Comparison of ENCODE assay signal across 37 cellular contexts in genomic region chr3:189192725-189193124, GRCh38. TPM values are rescaled to one million over a fixed set of nuclear protein-coding genes. Genes with fewer than 3 reads are reported as not detected.
A peak's percentile ranks its signal among the peaks of the same experiment; 100 is the strongest.
DNase-seq lines count a peak whose midpoint lies in the region; ATAC-seq, FAIRE-seq and TF ChIP-seq lines count a peak whose summit lies in the region.
"Had no signal": no experiment of that assay in that cellular context is flagged by ENCODE, and none has a peak within 500 bp of the region (broad histone marks: within the 10 kb centered on the region; RNA-seq: fewer than 3 reads in every experiment).

No MANE protein-coding gene starts in this region.

- H3K4me1 ChIP-seq in HEK293 (ENCODE audit: control insufficient read depth, insufficient read depth, low read length) (no peaks in the 10 kb centered on the region), adipocyte (ENCODE audit: control insufficient read depth, insufficient read depth, low read length) (peaks cover 8% of the 10 kb centered on the region)
- H3K4me1 ChIP-seq: A549; BE2C; BLaER1; BLaER1 treated with 17β-estradiol and CSF1 and Interleukin-3, amounts not matched to agents 10 nM and 100 nM had no signal

- peak overlapping the region; percentile 7 for H3K27ac Mint-ChIP-seq in activated T-cell treated with anti-CD3 and anti-CD28 coated beads, Interleukin-2, amount 50 U/mL, for 72 hours
- H3K27ac Mint-ChIP-seq: B cell; CD14-positive monocyte; CD4-positive, alpha-beta T cell; CD4-positive, CD25-positive, alpha-beta regulatory T cell; CD8-positive, alpha-beta memory T cell; CD8-positive, alpha-beta T cell had no signal

- peaks cover 17 to 19% of the 10 kb centered on the region in 2 donors for H3K36me3 Mint-ChIP-seq in activated T-cell treated with anti-CD3 and anti-CD28 coated beads, Interleukin-2, amount 50 U/mL, for 72 hours (ENCODE audit: insufficient read depth in 2 of 2)
- H3K36me3 Mint-ChIP-seq: CD14-positive monocyte had no signal

- H3K36me3 ChIP-seq in HEK293 (ENCODE audit: control insufficient read depth in 2 of 2, insufficient read depth in 1 of 2, low read length in 2 of 2) (no peaks in the 10 kb centered on the region), adipocyte (ENCODE audit: control insufficient read depth, insufficient read depth, low read length, severe bottlenecking) (peaks cover 4% of the 10 kb centered on the region)
- H3K36me3 ChIP-seq: BE2C; BLaER1; BLaER1 treated with 17β-estradiol and CSF1 and Interleukin-3, amounts not matched to agents 10 nM and 100 nM had no signal

- no peaks in the 10 kb centered on the region for H3K4me1 Mint-ChIP-seq in activated T-cell treated with anti-CD3 and anti-CD28 coated beads, Interleukin-2, amount 50 U/mL, for 72 hours (ENCODE audit: low read depth)
- H3K4me1 Mint-ChIP-seq: B cell; CD14-positive monocyte; CD4-positive, alpha-beta memory T cell; CD4-positive, CD25-positive, alpha-beta regulatory T cell; CD8-positive, alpha-beta memory T cell had no signal

- no peak for DNase-seq in activated T-cell treated with anti-CD3 and anti-CD28 coated beads, Interleukin-2, amount 50 U/mL, for 72 hours
- DNase-seq in activated T-cell treated with anti-CD3 and anti-CD28 coated beads, Interleukin-2, amount 50 U/mL, for 48 hours, result no peak
- DNase-seq in GM18507 (ENCODE audit: extremely low spot score, insufficient read length, low read depth), result no peak
- no peak for DNase-seq in adipocyte (ENCODE audit: low read depth)
- DNase-seq in NCI-H1105 treated with DMSO at 0.1 percent for 48 hours (lab: John Stamatoyannopoulos, UW), result no peak
- no peak for DNase-seq in G401 (ENCODE audit: low spot score)
- DNase-seq: 8988T; ACHN; AML-193; BE2C; C1 segment of cervical spinal cord; Caco-2; Calu3; CD4-positive, alpha-beta memory T cell; CD4-positive, alpha-beta T cell; CD4-positive, CD25-positive, alpha-beta regulatory T cell; CD8-positive, alpha-beta memory T cell; CD8-positive, alpha-beta T cell; COR-L47; DMS 273 treated with DMSO at 0.1 percent for 48 hours; DMS153; DMS53; DMS79; DMS79 treated with DMSO at 0.1 percent for 48 hours; DND-41; EL had no signal

- POLR2A ChIA-PET in HEK293 (lab: Yijun Ruan, JAX), result no interaction called here

- no peak overlapping the region for H3K4me3 Mint-ChIP-seq in activated T-cell treated with anti-CD3 and anti-CD28 coated beads, Interleukin-2, amount 50 U/mL, for 72 hours
- H3K4me3 Mint-ChIP-seq: B cell; CD14-positive monocyte; CD4-positive, alpha-beta memory T cell; CD4-positive, alpha-beta T cell; CD4-positive, CD25-positive, alpha-beta regulatory T cell; CD8-positive, alpha-beta memory T cell; CD8-positive, alpha-beta T cell had no signal

- CTCF ChIA-PET in HEK293 (lab: Yijun Ruan, JAX), result no interaction called here

- H3K9me3 ChIP-seq in HEK293 (ENCODE audit: control insufficient read depth, insufficient read depth, low read depth, low read length), result no peaks in the 10 kb centered on the region
- H3K9me3 ChIP-seq in adipocyte (ENCODE audit: control insufficient read depth, low read length), result peaks cover 28% of the 10 kb centered on the region
- H3K9me3 ChIP-seq: BE2C had no signal

- H3K4me3 ChIP-seq in HEK293 (ENCODE audit: low read depth, low read length) (no peak overlapping the region), adipocyte (ENCODE audit: low read length) (peak overlapping the region; percentile 42)
- H3K4me3 ChIP-seq: A549; BLaER1; BLaER1 treated with 17β-estradiol and CSF1 and Interleukin-3, amounts not matched to agents 10 nM and 100 nM had no signal

- peaks cover 13% of the 10 kb centered on the region for H3K27me3 Mint-ChIP-seq in activated T-cell treated with anti-CD3 and anti-CD28 coated beads, Interleukin-2, amount 50 U/mL, for 72 hours (ENCODE audit: low read depth)
- H3K27me3 Mint-ChIP-seq: CD4-positive, alpha-beta memory T cell; CD4-positive, alpha-beta T cell; CD8-positive, alpha-beta memory T cell had no signal

- H3K27ac ChIP-seq in HEK293 (ENCODE audit: extremely low read depth, low read depth, low read length), result no peak overlapping the region
- H3K27ac ChIP-seq: 22Rv1; A549; BLaER1; BLaER1 treated with 17β-estradiol and CSF1 and Interleukin-3, amounts not matched to agents 10 nM and 100 nM; C4-2B had no signal

- peak; percentile 5 for FAIRE-seq in GM18507 (lab: Jason Lieb, UNC)
- FAIRE-seq: A204.1, A549, D721Med had no signal

- H3K27me3 ChIP-seq in adipocyte (replicated peaks; ENCODE audit: control insufficient read depth, insufficient read depth, low read length), result no peaks in the 10 kb centered on the region
- H3K27me3 ChIP-seq: BE2C; BLaER1; BLaER1 treated with 17β-estradiol and CSF1 and Interleukin-3, amounts not matched to agents 10 nM and 100 nM had no signal

- in situ Hi-C loops in G401 (cut with HindIII; ENCODE audit: low sequenced_read_pairs), result no loop called here

- H3K9ac ChIP-seq in adipocyte (ENCODE audit: low read length), result no peak overlapping the region
- H3K9ac ChIP-seq: BLaER1; BLaER1 treated with 17β-estradiol and CSF1 and Interleukin-3, amounts not matched to agents 10 nM and 100 nM had no signal

- ATAC-seq in activated T-cell treated with anti-CD3 and anti-CD28 coated beads, Interleukin-2, amount 50 U/mL, for 72 hours (replicated peaks in 1 of 2), result no peak
- ATAC-seq in GM21619 (IDR thresholded peaks at IDR 0.05; ENCODE audit: unreplicated experiment), result no peak
- ATAC-seq: A549; CD8-positive, alpha-beta T cell had no signal

- TF ChIP-seq CTCF in HEK293 (tag by site-specific recombination; IDR thresholded peaks at IDR 0.05), result no peak

- peaks cover 21 to 22% of the 10 kb centered on the region in 2 donors for H3K9me3 Mint-ChIP-seq in activated T-cell treated with anti-CD3 and anti-CD28 coated beads, Interleukin-2, amount 50 U/mL, for 72 hours

TF ChIP-seq in HEK293, 187 proteins besides CTCF, POLR2A, EP300 and RAD21:
- peak; percentile 95 for TF ChIP-seq SETDB1 (IDR thresholded peaks at IDR 0.05; ENCODE audit: insufficient read length, low read length)
- TF ChIP-seq ZBTB21 (tag by site-specific recombination; IDR thresholded peaks at IDR 0.05), result no peak

RNA-seq across cellular contexts. Expression of gene TPRG1, which starts 21.0 kb away (rescaled TPM):
- total RNA-seq in activated T-cell treated with anti-CD3 and anti-CD28 coated beads, Interleukin-2, amount 50 U/mL, for 72 hours, result 10 to 100 TPM; 24.4 to 25.3 TPM
- total RNA-seq in G401 (2014; rRNA removed; shearing (Covaris generic)), result not detected in 2 replicates

Comparison
In these comparisons a context has a peak if more than half of its experiments do, and no peak if none do; other contexts are left out.
1. RNA of gene TPRG1, which starts 21.0 kb away (total RNA-seq): 24.4 to 25.3 TPM in activated T-cell treated with anti-CD3 and anti-CD28 coated beads, Interleukin-2, amount 50 U/mL, for 72 hours; not detected in G401; every median in the first group is over 10 times any median in the second.